ENCODE assay signal across 1 cellular context in genomic region chr16:19093631-19094541, GRCh38.
TF ChIP-seq lines count a peak whose summit lies in the region.

No MANE protein-coding gene starts in this region.

TF ChIP-seq in HepG2, 621 proteins besides CTCF, POLR2A, EP300 and RAD21 (continued from another document and continues in another):
- TF ChIP-seq UBTF (CRISPR knock-in tag; IDR thresholded peaks at IDR 0.05), result no peak
- no peak for TF ChIP-seq BCL3 (CRISPR knock-in tag; IDR thresholded peaks at IDR 0.05)
- no peak for TF ChIP-seq GLMP (CRISPR knock-in tag; IDR thresholded peaks at IDR 0.05; ENCODE audit: borderline replicate concordance)
- TF ChIP-seq MTERF4 (CRISPR knock-in tag; IDR thresholded peaks at IDR 0.05), result no peak
- peak; percentile 52 for TF ChIP-seq SAP130 (CRISPR knock-in tag; IDR thresholded peaks at IDR 0.05; ENCODE audit: low read depth)
- TF ChIP-seq ZNF816 (CRISPR knock-in tag; IDR thresholded peaks at IDR 0.05; ENCODE audit: borderline replicate concordance), result no peak
- TF ChIP-seq NCOA5 (CRISPR knock-in tag; IDR thresholded peaks at IDR 0.05), result no peak
- TF ChIP-seq ZNF678 (CRISPR knock-in tag; IDR thresholded peaks at IDR 0.05), result no peak
- peak; percentile 32; the same call in 1 of the 2 replicates for TF ChIP-seq SIX1 (CRISPR knock-in tag; IDR thresholded peaks at IDR 0.05; ENCODE audit: borderline replicate concordance)
- no peak for TF ChIP-seq ZNF24 (IDR thresholded peaks at IDR 0.05)
- peak; percentile 25; the same call in 1 of the 2 replicates for TF ChIP-seq RBFOX2 (IDR thresholded peaks at IDR 0.05; ENCODE audit: low read depth, low read length)
- TF ChIP-seq NFAT5 (CRISPR knock-in tag; IDR thresholded peaks at IDR 0.05), result 0 out of 2 replicates have a peak, but pooled peaks have one; percentile 43
- TF ChIP-seq SKIL (CRISPR knock-in tag; IDR thresholded peaks at IDR 0.05; ENCODE audit: borderline replicate concordance), result no peak
- TF ChIP-seq ZNF30 (CRISPR knock-in tag; IDR thresholded peaks at IDR 0.05), result no peak
- no peak for TF ChIP-seq ATAD3A (CRISPR knock-in tag; IDR thresholded peaks at IDR 0.05)
- TF ChIP-seq ATF5 (CRISPR knock-in tag; IDR thresholded peaks at IDR 0.05; ENCODE audit: low read depth), result no peak
- no peak for TF ChIP-seq ZNF180 (CRISPR knock-in tag; IDR thresholded peaks at IDR 0.05; ENCODE audit: borderline replicate concordance, low read depth)
- TF ChIP-seq HMG20B (CRISPR knock-in tag; conservative IDR thresholded peaks at IDR 0.05), result no peak
- TF ChIP-seq ZBTB8A (CRISPR knock-in tag; IDR thresholded peaks at IDR 0.05; ENCODE audit: borderline replicate concordance, low read depth), result no peak
- no peak for TF ChIP-seq MAFK (conservative IDR thresholded peaks at IDR 0.05 in 1 of 2, IDR thresholded peaks at IDR 0.05 in 1 of 2; ENCODE audit: low read length in 2 of 2)
- TF ChIP-seq THRA (CRISPR knock-in tag; IDR thresholded peaks at IDR 0.05; ENCODE audit: borderline replicate concordance), result no peak
- peak; percentile 60 for TF ChIP-seq SALL1 (CRISPR knock-in tag; IDR thresholded peaks at IDR 0.05)
- TF ChIP-seq TSC22D2 (CRISPR knock-in tag; IDR thresholded peaks at IDR 0.05; ENCODE audit: borderline replicate concordance), result no peak
- TF ChIP-seq ZNF674 (CRISPR knock-in tag; IDR thresholded peaks at IDR 0.05; ENCODE audit: low read depth), result no peak
- 0 out of 2 replicates have a peak, but pooled peaks have one; percentile 26 for TF ChIP-seq TGIF2 (CRISPR knock-in tag; IDR thresholded peaks at IDR 0.05)
- TF ChIP-seq FOXJ3 (CRISPR knock-in tag; IDR thresholded peaks at IDR 0.05; ENCODE audit: borderline replicate concordance), result no peak
- TF ChIP-seq MBD4 (IDR thresholded peaks at IDR 0.05; ENCODE audit: borderline replicate concordance, low read length), result no peak
- TF ChIP-seq CSRNP2 (CRISPR knock-in tag; conservative IDR thresholded peaks at IDR 0.05; ENCODE audit: low read depth), result no peak
- no peak for TF ChIP-seq PBX3 (CRISPR knock-in tag; IDR thresholded peaks at IDR 0.05; ENCODE audit: borderline replicate concordance)
- no peak for TF ChIP-seq NR2C2 (CRISPR knock-in tag; IDR thresholded peaks at IDR 0.05; ENCODE audit: borderline replicate concordance)
- TF ChIP-seq ZNF10 (CRISPR knock-in tag; IDR thresholded peaks at IDR 0.05; ENCODE audit: borderline replicate concordance, low read depth), result no peak
